Comparison of ENCODE assay signal across 8 cellular contexts in genomic region chr7:36283711-36284130, GRCh38.
DNase-seq lines count a peak whose midpoint lies in the region; ATAC-seq lines count a peak whose summit lies in the region.

No MANE protein-coding gene starts in this region.

- peaks cover 0 to 1% of the 10 kb centered on the region in 2 donors for H3K4me1 ChIP-seq in aorta (ENCODE audit: control insufficient read depth in 1 of 2, insufficient read depth in 2 of 2, low read length in 2 of 2)

- no peak overlapping the region for H3K4me3 ChIP-seq in aorta (ENCODE audit: low read length in 2 of 2)

- no peak overlapping the region for H3K27ac ChIP-seq in aorta (ENCODE audit: low read depth in 1 of 2, low read length in 2 of 2)

- H3K27me3 ChIP-seq in aorta (ENCODE audit: control insufficient read depth in 1 of 2, insufficient read depth in 2 of 2, low read length in 1 of 2): no peaks in the 10 kb centered on the region

- H3K9me3 ChIP-seq in aorta (ENCODE audit: control insufficient read depth, low read length): no peaks in the 10 kb centered on the region

- intact Hi-C loops in left ventricle myocardium superior (cut with micrococcal nuclease): no loop called here
- intact Hi-C loops in aorta (cut with DNase I): loop anchor here in 1 of 2 donors (5.0 kb wide), 1 partner anchor 76 kb away; no protein-coding TSS in a partner anchor

- DNase-seq in OCI-M1 (lab: John Stamatoyannopoulos, UW) (peak; percentile 76), left ventricle myocardium superior (peak; percentile 72), aorta (peak in 1 of 2 donors; percentile 91), dermis blood vessel endothelial cell (no peak), NCI-H2171 (lab: John Stamatoyannopoulos, UW) (no peak), islet precursor cell (no peak)

- WGBS in aorta, 2 donors: 95 to 97% methylated on average over 7 of the region's 7 CpGs

- no peaks in the 10 kb centered on the region for H3K36me3 ChIP-seq in aorta (ENCODE audit: control insufficient read depth in 1 of 2, insufficient read depth in 2 of 2, low read length in 1 of 2)

- ATAC-seq in GM18498 (IDR thresholded peaks at IDR 0.05; ENCODE audit: unreplicated experiment) (peak; percentile 50), HG02610 (IDR thresholded peaks at IDR 0.05; ENCODE audit: unreplicated experiment) (peak; percentile 65), left ventricle myocardium superior (peak; percentile 65), aorta (ENCODE audit: low FRiP score) (peak; percentile 38)

Comparison
In these comparisons a context has a peak if more than half of its experiments do, and no peak if none do; other contexts are left out.
1. DNase-seq: peak in OCI-M1 (single experiment) and left ventricle myocardium superior (single experiment); none in dermis blood vessel endothelial cell (single experiment), NCI-H2171 (single experiment) and islet precursor cell (single experiment).
2. Peak in every context shown above with its lines, with median percentiles within 50 percentile points of each other: ATAC-seq.